In genomic region chr20:18585134-18585533, GRCh38 we compare ENCODE assay signal across 13 cellular contexts. TPM values are rescaled to one million over a fixed set of nuclear protein-coding genes. Genes with fewer than 3 reads are reported as not detected.
DNase-seq lines count a peak whose midpoint lies in the region; TF ChIP-seq lines count a peak whose summit lies in the region.
"Had no signal": no experiment of that assay in that cellular context is flagged by ENCODE, and none has a peak within 500 bp of the region (broad histone marks: within the 10 kb centered on the region; RNA-seq: fewer than 3 reads in every experiment).

No MANE protein-coding gene starts in this region.

- H3K4me1 ChIP-seq in PC-9 (replicated peaks; ENCODE audit: insufficient read depth) (peaks cover 12% of the 10 kb centered on the region; the same call in 1 of the 2 replicates), fibroblast of lung (ENCODE audit: control insufficient read depth, extremely low read depth, insufficient read depth, low read length) (no peaks in the 10 kb centered on the region), Karpas-422 (ENCODE audit: low read length) (peaks cover 24% of the 10 kb centered on the region)

- no peaks in the 10 kb centered on the region for H3F3A ChIP-seq in PC-9 (ENCODE audit: insufficient read depth, low read depth)

- H3K36me3 ChIP-seq in PC-9 (ENCODE audit: low read depth) (no peaks in the 10 kb centered on the region), fibroblast of lung (ENCODE audit: control insufficient read depth, insufficient read depth, low read length) (no peaks in the 10 kb centered on the region), Karpas-422 (ENCODE audit: insufficient read depth, low read length) (no peaks in the 10 kb centered on the region)

- H3K27me3 ChIP-seq in PC-9 (ENCODE audit: insufficient read depth, low read depth) (no peaks in the 10 kb centered on the region), fibroblast of lung (ENCODE audit: control insufficient read depth, insufficient read depth, low read length) (no peaks in the 10 kb centered on the region), Karpas-422 (ENCODE audit: low read length) (no peaks in the 10 kb centered on the region)

- TF ChIP-seq CTCF in PC-9 (conservative IDR thresholded peaks at IDR 0.05) (no peak), fibroblast of lung (conservative IDR thresholded peaks at IDR 0.05 in 1 of 2, IDR thresholded peaks at IDR 0.05 in 1 of 2; ENCODE audit: low read depth in 1 of 2, low read length in 2 of 2) (no peak)

- H3K9ac ChIP-seq in fibroblast of lung (ENCODE audit: insufficient read depth, low read length) (no peak overlapping the region), Karpas-422 (ENCODE audit: low read length) (no peak overlapping the region)

- peak; percentile 38 for DNase-seq in NCI-H748 (lab: John Stamatoyannopoulos, UW; ENCODE audit: unreplicated experiment)
- no peak for DNase-seq in NCI-H748 treated with DMSO at 0.1 percent for 48 hours (lab: John Stamatoyannopoulos, UW)
- DNase-seq in PC-9, result peak; percentile 28 to 40
- peak; percentile 32 to 76 for DNase-seq in fibroblast of lung (ENCODE audit: low read depth in 2 of 2)
- DNase-seq in stromal cell of bone marrow (ENCODE audit: low read depth), result peak; percentile 16
- no peak for DNase-seq in activated gamma-delta T cell treated with Interleukin-2 at 50 U/mL for 16 hours
- no peak for DNase-seq in Karpas-422
- no peak for DNase-seq in caudate nucleus (lab: John Stamatoyannopoulos, UW)
- DNase-seq: activated CD4-positive, alpha-beta T cell treated with anti-CD3 and anti-CD28 coated beads for 1 hour; activated effector memory CD4-positive, alpha-beta T cell treated with Interleukin-2 at 50 U/mL for 16 hours; cortex of kidney; hippocampal formation; NCI-H2081 treated with DMSO at 0.1 percent for 48 hours had no signal

- H2AFZ ChIP-seq in PC-9 (no peak overlapping the region), fibroblast of lung (ENCODE audit: low read length) (no peak overlapping the region), Karpas-422 (ENCODE audit: low read length) (no peak overlapping the region)

- POLR2A ChIA-PET in PC-9 (lab: Charles Lee; ENCODE audit: unreplicated experiment), result interaction anchor here (0.6 to 0.7 kb wide), 2 partner anchors 30 to 197 kb away, joined by 5 to 14 read pairs; no protein-coding TSS in a partner anchor

- H4K20me1 ChIP-seq in PC-9 (ENCODE audit: insufficient read depth), result no peaks in the 10 kb centered on the region; the same call in 1 of the 2 replicates
- H4K20me1 ChIP-seq in fibroblast of lung (ENCODE audit: control insufficient read depth, extremely low read depth, insufficient read depth, low read length), result no peaks in the 10 kb centered on the region
- H4K20me1 ChIP-seq in Karpas-422 (ENCODE audit: insufficient read depth, low read depth, low read length), result no peaks in the 10 kb centered on the region

- H3K9me2 ChIP-seq in PC-9 (ENCODE audit: insufficient read depth) (no peaks in the 10 kb centered on the region), Karpas-422 (replicated peaks; ENCODE audit: insufficient read depth, low read length) (no peaks in the 10 kb centered on the region)

- intact Hi-C loops in PC-9 (cut with micrococcal nuclease; ENCODE audit: unreplicated experiment), result no loop called here

- H3K79me2 ChIP-seq in PC-9 (ENCODE audit: low read depth), result peaks cover 20% of the 10 kb centered on the region
- H3K79me2 ChIP-seq in fibroblast of lung (ENCODE audit: control insufficient read depth, insufficient read depth, low read length), result peaks cover 5% of the 10 kb centered on the region
- H3K79me2 ChIP-seq in Karpas-422 (ENCODE audit: low read length), result peaks cover 20% of the 10 kb centered on the region

- H3K4me3 ChIP-seq in PC-9 (no peak overlapping the region), fibroblast of lung (replicated peaks in 1 of 4; ENCODE audit: control extremely low read depth in 1 of 4, insufficient read depth in 1 of 4, low read depth in 3 of 4, low read length in 4 of 4) (no peak overlapping the region), Karpas-422 (ENCODE audit: low read length) (no peak overlapping the region)

- H3K27ac ChIP-seq in PC-9 (peak overlapping the region; percentile 49), fibroblast of lung (ENCODE audit: insufficient read depth, low read length) (no peak overlapping the region), Karpas-422 (ENCODE audit: low read length) (no peak overlapping the region), caudate nucleus (ENCODE audit: low read depth, low read length) (no peak overlapping the region)

- BruUV-seq in PC-9 (replicated peaks; lab: Mats Ljungman, UMichigan), result no TSS peak

- CTCF ChIA-PET in PC-9 (lab: Charles Lee), result no interaction called here

- no peak overlapping the region for H3K4me2 ChIP-seq in PC-9
- no peak overlapping the region for H3K4me2 ChIP-seq in fibroblast of lung (ENCODE audit: extremely low read depth, insufficient read depth, low read length)
- H3K4me2 ChIP-seq in Karpas-422 (ENCODE audit: low read depth, low read length, poor library complexity, severe bottlenecking), result no peak overlapping the region

- H3K9me3 ChIP-seq in PC-9 (ENCODE audit: insufficient read depth, low read depth), result no peaks in the 10 kb centered on the region
- H3K9me3 ChIP-seq in fibroblast of lung (ENCODE audit: control insufficient read depth, insufficient read depth, low read depth, low read length), result no peaks in the 10 kb centered on the region
- no peaks in the 10 kb centered on the region for H3K9me3 ChIP-seq in Karpas-422 (ENCODE audit: low read length)

RNA-seq across cellular contexts. Expression of gene DTD1, which starts 2.7 kb away (rescaled TPM):
- total RNA-seq in PC-9 (2021), result 62.8 and 80.9 TPM in 2 replicates
- total RNA-seq in fibroblast of lung, result 50.8 and 71.0 TPM in 2 replicates
- polyA plus RNA-seq in fibroblast of lung, result 60.8 and 102 TPM in 2 replicates
- polyA plus RNA-seq in fibroblast of lung (2012), result 62.0 and 96.6 TPM in 2 replicates
- polyA minus RNA-seq in fibroblast of lung (ENCODE audit: low replicate concordance), result 21.9 and 30.3 TPM in 2 replicates
- 84.9 and 115 TPM in 2 replicates for total RNA-seq in Karpas-422 (2014; rRNA removed; shearing (Covaris generic); ENCODE audit: low replicate concordance)

RNA-seq across cellular contexts. Expression of gene SMIM26, which starts 17.9 kb away (rescaled TPM):
- total RNA-seq in PC-9 (2021) (105 and 114 TPM in 2 replicates), fibroblast of lung (76.0 and 115 TPM in 2 replicates)
- 81.8 and 99.1 TPM in 2 replicates for polyA plus RNA-seq in fibroblast of lung
- polyA plus RNA-seq in fibroblast of lung (2012), result 97.8 and 116 TPM in 2 replicates
- 115 and 156 TPM in 2 replicates for polyA minus RNA-seq in fibroblast of lung (ENCODE audit: low replicate concordance)
- 101 and 268 TPM in 2 replicates for total RNA-seq in Karpas-422 (2014; rRNA removed; shearing (Covaris generic); ENCODE audit: low replicate concordance)

Comparison
In these comparisons a context has a peak if more than half of its experiments do, and no peak if none do; other contexts are left out.
1. DNase-seq: peak in NCI-H748 (single experiment), PC-9 (2 of 2), fibroblast of lung (2 of 2) and stromal cell of bone marrow (single experiment); none in NCI-H748 treated with DMSO at 0.1 percent for 48 hours (single experiment), activated gamma-delta T cell treated with Interleukin-2 at 50 U/mL for 16 hours (single experiment), Karpas-422 (single experiment) and caudate nucleus (0 of 61).